In the genomic region with DNA sequence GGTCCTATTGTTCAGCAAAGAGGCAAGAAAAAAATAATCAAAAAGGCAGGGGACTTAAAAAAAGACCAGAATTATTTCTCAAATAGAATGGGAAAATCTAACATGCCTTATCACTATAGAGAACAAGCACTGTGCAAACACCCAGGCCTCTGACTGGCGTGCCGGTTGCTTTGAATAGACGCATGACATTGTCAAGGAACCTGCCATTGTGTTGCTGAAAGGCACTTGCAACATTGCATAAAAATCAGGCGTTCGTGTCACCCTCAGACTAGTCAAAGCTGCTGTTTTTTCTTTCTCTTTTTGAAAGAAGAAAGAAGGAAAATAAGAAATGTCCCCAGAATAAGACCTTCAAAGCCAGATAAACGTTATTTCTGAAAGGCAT, we compare ENCODE assay signal across 19 cellular contexts.
A peak's percentile ranks its signal among the peaks of the same experiment; 100 is the strongest.
DNase-seq lines count a peak whose midpoint lies in the region; FAIRE-seq and TF ChIP-seq lines count a peak whose summit lies in the region.
"Had no signal": no experiment of that assay in that cellular context is flagged by ENCODE, and none has a peak within 500 bp of the region (broad histone marks: within the 10 kb centered on the region; RNA-seq: fewer than 3 reads in every experiment).

No MANE protein-coding gene starts in this region.

- no peak overlapping the region for H2BK20ac ChIP-seq in H1 (ENCODE audit: low read length)

- TF ChIP-seq RAD21 in H1 (IDR thresholded peaks at IDR 0.05 in 1 of 2, conservative IDR thresholded peaks at IDR 0.05 in 1 of 2; ENCODE audit: low read depth in 2 of 2, low read length in 2 of 2): no peak

- POLR2A ChIA-PET in H1 (lab: Charles Lee; ENCODE audit: partially characterized antibody): no interaction called here

- no peak overlapping the region for H2BK5ac ChIP-seq in H1 (ENCODE audit: low read depth, low read length)

- no peaks in the 10 kb centered on the region for H3K9me3 ChIP-seq in H1 (ENCODE audit: insufficient read depth in 2 of 2, low read depth in 1 of 2, low read length in 1 of 2)
- no peaks in the 10 kb centered on the region for H3K9me3 ChIP-seq in neural progenitor cell (ENCODE audit: low read depth)
- no peaks in the 10 kb centered on the region for H3K9me3 ChIP-seq in MM.1S (replicated peaks; ENCODE audit: insufficient read depth, low read length)
- H3K9me3 ChIP-seq: MG63 had no signal

- H4K5ac ChIP-seq in H1 (ENCODE audit: insufficient read length, low read depth, low read length): no peak overlapping the region

- TF ChIP-seq CTCF in H1 (IDR thresholded peaks at IDR 0.05; ENCODE audit: control extremely low read depth in 1 of 3, insufficient read depth in 1 of 3, low read depth in 1 of 3, low read length in 3 of 3) (no peak), neural progenitor cell (IDR thresholded peaks at IDR 0.05) (no peak), MM.1S (IDR thresholded peaks at IDR 0.05; ENCODE audit: low read length) (no peak)

- no peaks in the 10 kb centered on the region for H3K36me3 Mint-ChIP-seq in neural progenitor cell
- H3K36me3 Mint-ChIP-seq in activated naive CD4-positive, alpha-beta T cell treated with anti-CD3 and anti-CD28 coated beads for 36 hours (ENCODE audit: low read depth): no peaks in the 10 kb centered on the region

- H3K14ac ChIP-seq in H1 (ENCODE audit: insufficient read length): no peak overlapping the region

- H2AFZ ChIP-seq in H1 (ENCODE audit: low read length): no peak overlapping the region
- H2AFZ ChIP-seq in neural progenitor cell (replicated peaks): no peak overlapping the region
- H2AFZ ChIP-seq in MM.1S (ENCODE audit: low read length): no peak overlapping the region

- H3F3A ChIP-seq in neural progenitor cell (ENCODE audit: low read depth) (peaks cover 17% of the 10 kb centered on the region), MM.1S (ENCODE audit: insufficient read depth, low read length) (no peaks in the 10 kb centered on the region)

- H3K27ac ChIP-seq in H1 (ENCODE audit: low read depth, low read length) (no peak overlapping the region), neural progenitor cell (no peak overlapping the region), MM.1S (ENCODE audit: low read length) (no peak overlapping the region)

- H3K4me2 ChIP-seq in H1 (ENCODE audit: insufficient read depth in 1 of 2, low read depth in 2 of 2, low read length in 2 of 2) (peak overlapping the region; percentile 26 to 46), neural progenitor cell (peak overlapping the region; percentile 67), MM.1S (ENCODE audit: low read depth, low read length) (no peak overlapping the region)

- H3K18ac ChIP-seq in H1 (ENCODE audit: extremely low read depth, low read length): no peak overlapping the region

- no peak overlapping the region for H4K91ac ChIP-seq in H1 (replicated peaks; ENCODE audit: insufficient read length, low read length)

- no peak overlapping the region for H3K23ac ChIP-seq in H1 (ENCODE audit: insufficient read length)

- H2BK12ac ChIP-seq in H1 (ENCODE audit: low read depth, low read length): no peak overlapping the region

- no peaks in the 10 kb centered on the region for H3K9me3 Mint-ChIP-seq in neural progenitor cell
- no peaks in the 10 kb centered on the region for H3K9me3 Mint-ChIP-seq in activated naive CD4-positive, alpha-beta T cell treated with anti-CD3 and anti-CD28 coated beads for 36 hours
- H3K9me3 Mint-ChIP-seq: T-helper 1 cell treated with Interleukin-12 subunit alpha and Interleukin-12 subunit beta and Interleukin-4 antibody, amounts not matched to agents 30 μg/mL and 1 μg/mL, for 36 hours had no signal

- H4K20me1 ChIP-seq in H1 (replicated peaks in 1 of 2; ENCODE audit: control insufficient read depth in 1 of 2, insufficient read depth in 2 of 2, low read length in 2 of 2): no peaks in the 10 kb centered on the region
- no peaks in the 10 kb centered on the region for H4K20me1 ChIP-seq in neural progenitor cell (ENCODE audit: low read depth)
- H4K20me1 ChIP-seq in MM.1S (ENCODE audit: insufficient read depth, low read length): no peaks in the 10 kb centered on the region

- no peak overlapping the region for H2AK5ac ChIP-seq in H1 (ENCODE audit: low read depth, low read length)

- 43% methylated on average over 6 of the region's 6 CpGs; no CpG with 5 or more reads in 1 of the 2 experiments for WGBS in H1 (ENCODE audit: extremely low coverage in 1 of 2, insufficient coverage in 1 of 2, insufficient read length in 1 of 2, insufficient replicate concordance in 2 of 2, low coverage in 1 of 2, low lambda C conversion rate in 2 of 2, missing lambda C conversion rate in 1 of 2), 2 experiments

- H3K4ac ChIP-seq in H1 (replicated peaks; ENCODE audit: insufficient read length, low read depth, low read length): no peak overlapping the region

- DNase-seq in DMS53 treated with DMSO at 0.1 percent for 48 hours (lab: John Stamatoyannopoulos, UW; ENCODE audit: unreplicated experiment): peak; percentile 57
- peak; percentile 92 for DNase-seq in NCI-H146 treated with DMSO at 0.1 percent for 48 hours (lab: John Stamatoyannopoulos, UW; ENCODE audit: unreplicated experiment)
- no peak for DNase-seq in H1 (ENCODE audit: low read depth in 1 of 2, low spot score in 2 of 2)
- DNase-seq in neural progenitor cell (ENCODE audit: low spot score): peak; percentile 55
- no peak for DNase-seq in activated naive CD4-positive, alpha-beta T cell treated with anti-CD3 and anti-CD28 coated beads for 36 hours
- no peak for DNase-seq in HCEC 1CT
- DNase-seq in MM.1S: no peak
- DNase-seq: ACHN; AML-193; Calu3; CD4-positive, alpha-beta T cell; GDM1; IMR-90; Karpas-422; MG63; SIG-M5 had no signal

- H4K8ac ChIP-seq in H1 (ENCODE audit: extremely low read depth, insufficient read depth, low read length): no peak overlapping the region

- H3K4me3 ChIP-seq in H1 (ENCODE audit: extremely low read depth in 1 of 4, insufficient read depth in 2 of 4, low read depth in 3 of 4, low read length in 4 of 4) (no peak overlapping the region), neural progenitor cell (no peak overlapping the region), MM.1S (ENCODE audit: low read length) (no peak overlapping the region)
- H3K4me3 ChIP-seq: GM12878, MG63 had no signal

- H3K27ac Mint-ChIP-seq in neural progenitor cell: no peak overlapping the region
- no peak overlapping the region for H3K27ac Mint-ChIP-seq in activated naive CD4-positive, alpha-beta T cell treated with anti-CD3 and anti-CD28 coated beads for 36 hours
- H3K27ac Mint-ChIP-seq: CD4-positive, alpha-beta T cell; T-helper 1 cell treated with Interleukin-12 subunit alpha and Interleukin-12 subunit beta and Interleukin-4 antibody, amounts not matched to agents 30 μg/mL and 1 μg/mL, for 36 hours had no signal

- TF ChIP-seq POLR2A in H1 (IDR thresholded peaks at IDR 0.05; ENCODE audit: control extremely low read depth in 1 of 2, low read depth in 2 of 2, low read length in 2 of 2): no peak

- no peaks in the 10 kb centered on the region for H3K79me1 ChIP-seq in H1 (ENCODE audit: low read depth, low read length)

- H3K79me2 ChIP-seq in H1 (ENCODE audit: control insufficient read depth in 1 of 2, insufficient read depth in 2 of 2, low read length in 2 of 2) (no peaks in the 10 kb centered on the region), neural progenitor cell (ENCODE audit: low read depth) (no peaks in the 10 kb centered on the region), MM.1S (ENCODE audit: low read length) (no peaks in the 10 kb centered on the region)

- H3K4me1 Mint-ChIP-seq in neural progenitor cell: peaks cover 38% of the 10 kb centered on the region
- no peaks in the 10 kb centered on the region for H3K4me1 Mint-ChIP-seq in activated naive CD4-positive, alpha-beta T cell treated with anti-CD3 and anti-CD28 coated beads for 36 hours (ENCODE audit: low read depth)

- H3K23me2 ChIP-seq in H1 (ENCODE audit: low read depth, low read length): no peaks in the 10 kb centered on the region

- H3K9me2 ChIP-seq in MM.1S (replicated peaks; ENCODE audit: insufficient read depth, low read length): no peaks in the 10 kb centered on the region

- FAIRE-seq in H1 (lab: Jason Lieb, UNC): no peak
- FAIRE-seq: GM12878, GM18507 had no signal

- TF ChIP-seq EP300 in H1 (IDR thresholded peaks at IDR 0.05; ENCODE audit: borderline replicate concordance in 1 of 2, low read depth in 2 of 2, low read length in 2 of 2): no peak

- H3K9ac ChIP-seq in H1 (replicated peaks in 1 of 4; ENCODE audit: extremely low read depth in 1 of 4, low read depth in 3 of 4, low read length in 3 of 4) (no peak overlapping the region), neural progenitor cell (no peak overlapping the region), MM.1S (ENCODE audit: low read length) (no peak overlapping the region)

- H3K4me3 Mint-ChIP-seq in neural progenitor cell: no peak overlapping the region
- no peak overlapping the region for H3K4me3 Mint-ChIP-seq in activated naive CD4-positive, alpha-beta T cell treated with anti-CD3 and anti-CD28 coated beads for 36 hours
- H3K4me3 Mint-ChIP-seq: CD4-positive, alpha-beta T cell; T-helper 1 cell treated with Interleukin-12 subunit alpha and Interleukin-12 subunit beta and Interleukin-4 antibody, amounts not matched to agents 30 μg/mL and 1 μg/mL, for 36 hours had no signal

- H3K4me1 ChIP-seq in H1 (replicated peaks in 1 of 4; ENCODE audit: control insufficient read depth in 3 of 4, insufficient read depth in 4 of 4, low read length in 3 of 4) (peaks cover 5 to 18% (median 12%) of the 10 kb centered on the region in 4 experiments; a peak in 6 of 7 replicates), neural progenitor cell (peaks cover 42% of the 10 kb centered on the region), MM.1S (ENCODE audit: low read length) (no peaks in the 10 kb centered on the region)

- H3K27me3 ChIP-seq in H1 (replicated peaks in 1 of 4; ENCODE audit: control insufficient read depth in 3 of 4, extremely low read depth in 1 of 4, insufficient read depth in 3 of 4, low read length in 3 of 4) (peaks cover 0 to 3% (median 0%) of the 10 kb centered on the region in 4 experiments; a peak in 4 of 7 replicates), neural progenitor cell (no peaks in the 10 kb centered on the region), MM.1S (replicated peaks; ENCODE audit: insufficient read depth, low read length) (no peaks in the 10 kb centered on the region)

- CTCF ChIA-PET in H1 (lab: Charles Lee; ENCODE audit: partially characterized antibody): interaction anchor here (0.6 to 2.5 kb wide), 5 partner anchors 11 to 45 kb away, joined by 3 to 10 read pairs (median 3); no protein-coding TSS in a partner anchor
- CTCF ChIA-PET in activated naive CD4-positive, alpha-beta T cell treated with anti-CD3 and anti-CD28 coated beads for 36 hours (lab: Charles Lee): no interaction called here

- H2BK15ac ChIP-seq in H1 (ENCODE audit: low read length): no peak overlapping the region

- intact Hi-C loops in activated naive CD4-positive, alpha-beta T cell treated with anti-CD3 and anti-CD28 coated beads for 36 hours (cut with micrococcal nuclease): no loop called here

- H3K27me3 Mint-ChIP-seq in neural progenitor cell (ENCODE audit: insufficient read depth, low read depth): no peaks in the 10 kb centered on the region
- H3K27me3 Mint-ChIP-seq in activated naive CD4-positive, alpha-beta T cell treated with anti-CD3 and anti-CD28 coated beads for 36 hours (ENCODE audit: low read depth): peaks cover 2% of the 10 kb centered on the region
- H3K27me3 Mint-ChIP-seq: CD4-positive, alpha-beta T cell had no signal

- H2BK120ac ChIP-seq in H1 (replicated peaks; ENCODE audit: low read depth, low read length): no peak overlapping the region

- H3K56ac ChIP-seq in H1 (replicated peaks; ENCODE audit: insufficient read length, low read depth, low read length): no peak overlapping the region

- H3K36me3 ChIP-seq in H1 (ENCODE audit: control insufficient read depth in 2 of 4, insufficient read depth in 4 of 4, low read length in 3 of 4) (no peaks in the 10 kb centered on the region), neural progenitor cell (no peaks in the 10 kb centered on the region), MM.1S (replicated peaks; ENCODE audit: insufficient read depth, low read length) (no peaks in the 10 kb centered on the region)
- H3K36me3 ChIP-seq: MG63 had no signal

Comparison
In these comparisons a context has a peak if more than half of its experiments do, and no peak if none do; other contexts are left out.
1. DNase-seq: peak in DMS53 treated with DMSO at 0.1 percent for 48 hours (single experiment), NCI-H146 treated with DMSO at 0.1 percent for 48 hours (single experiment) and neural progenitor cell (single experiment); none in H1 (0 of 2), activated naive CD4-positive, alpha-beta T cell treated with anti-CD3 and anti-CD28 coated beads for 36 hours (single experiment), HCEC 1CT (single experiment) and MM.1S (single experiment).